Comparison of ENCODE assay signal across 7 cellular contexts in the genomic region with DNA sequence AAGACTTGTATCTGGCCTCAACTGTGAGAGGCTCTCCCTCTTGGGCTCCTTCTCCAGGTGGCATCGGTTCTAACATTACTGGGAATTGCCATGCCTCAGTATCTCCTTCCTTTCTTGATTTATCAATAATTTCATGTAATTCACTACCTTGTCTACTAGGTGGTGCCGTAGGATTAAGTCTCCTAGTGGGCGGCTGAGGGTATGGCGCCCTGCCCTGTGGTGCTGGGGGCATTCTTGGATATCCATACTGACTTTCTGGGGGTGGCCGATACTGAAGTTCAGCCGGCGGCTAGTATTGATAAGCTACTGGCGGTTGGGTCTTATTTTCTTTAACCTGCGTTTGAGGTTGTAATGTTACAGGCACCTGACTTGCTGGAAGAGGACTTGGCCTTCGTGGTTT.
DNase-seq lines count a peak whose midpoint lies in the region; ATAC-seq and TF ChIP-seq lines count a peak whose summit lies in the region.
"Not testable (repeated sequence)": the region's sequence is repeated elsewhere in the genome, so short reads cannot be mapped to it uniquely, and the experiment has no call there.

No MANE protein-coding gene starts in this region.

- H2BK12ac ChIP-seq in H9 (ENCODE audit: insufficient read length, low read depth, low read length), result not testable (repeated sequence)

- not testable (repeated sequence) for H3K9me3 Mint-ChIP-seq in H9, WTC11, endodermal cell, neural crest cell

- peaks cover 4 to 15% of the 10 kb centered on the region in 2 experiments for H3K4me1 Mint-ChIP-seq in H9
- not testable (repeated sequence) for H3K4me1 Mint-ChIP-seq in WTC11, endodermal cell, neural crest cell

- WGBS in H9 (ENCODE audit: extremely low coverage, insufficient read length, low lambda C conversion rate), result no CpG with 5 or more reads among the region's 10 CpGs
- WGBS in endodermal cell (ENCODE audit: insufficient coverage in 1 of 2, insufficient read length in 1 of 2), 2 experiments, result 96% methylated on average over 9 of the region's 10 CpGs; no CpG with 5 or more reads in 1 of the 2 experiments

- not testable (repeated sequence) for H3K27me3 ChIP-seq in H9 (ENCODE audit: insufficient read depth, low read length); OCI-LY1 (ENCODE audit: insufficient read depth, low read length); endodermal cell (ENCODE audit: control insufficient read depth, insufficient read depth, low read length, poor library complexity, severe bottlenecking)

- not testable (repeated sequence) for H2AK5ac ChIP-seq in H9 (ENCODE audit: insufficient read length, low read length)

- TF ChIP-seq CTCF in C4-2B (conservative IDR thresholded peaks at IDR 0.05), result peak; percentile 27
- peak; percentile 68 for TF ChIP-seq CTCF in H9 (conservative IDR thresholded peaks at IDR 0.05)
- peak; percentile 18 for TF ChIP-seq CTCF in NB4 (IDR thresholded peaks at IDR 0.05; ENCODE audit: low read depth, low read length)
- TF ChIP-seq CTCF in OCI-LY1 (IDR thresholded peaks at IDR 0.05; ENCODE audit: low read length), result peak; percentile 25; the same call in 1 of the 2 replicates
- TF ChIP-seq CTCF in WTC11 (IDR thresholded peaks at IDR 0.05), result peak; percentile 63
- peak; percentile 78 for TF ChIP-seq CTCF in endodermal cell (conservative IDR thresholded peaks at IDR 0.05)
- TF ChIP-seq CTCF in neural crest cell (conservative IDR thresholded peaks at IDR 0.05), result peak; percentile 36

- not testable (repeated sequence) for H2BK15ac ChIP-seq in H9 (ENCODE audit: low read depth, low read length)

- not testable (repeated sequence) for H3K56ac ChIP-seq in H9 (ENCODE audit: insufficient read length, low read depth, low read length)

- TF ChIP-seq POLR2A in NB4 (IDR thresholded peaks at IDR 0.05; ENCODE audit: extremely low read depth, insufficient read length), result not testable (repeated sequence)

- H3K4me3 ChIP-seq in NB4 (ENCODE audit: low read depth, low read length); OCI-LY1 (ENCODE audit: low read depth, low read length, poor library complexity, severe bottlenecking); endodermal cell (ENCODE audit: low read length): not testable (repeated sequence)

- H3K18ac ChIP-seq in H9 (ENCODE audit: insufficient read length, low read depth, low read length), result not testable (repeated sequence)

- not testable (repeated sequence) for H3K27ac Mint-ChIP-seq in H9; WTC11; endodermal cell; neural crest cell (ENCODE audit: unreplicated experiment)

- not testable (repeated sequence) for H2AFZ ChIP-seq in H9 (ENCODE audit: low read length); OCI-LY1 (ENCODE audit: low read length)

- H3K9me3 ChIP-seq in H9 (ENCODE audit: control insufficient read depth, low read depth, low read length); OCI-LY1 (ENCODE audit: low read length); endodermal cell (ENCODE audit: control insufficient read depth, low read length): not testable (repeated sequence)

- H3K4ac ChIP-seq in H9 (ENCODE audit: low read depth, low read length), result not testable (repeated sequence)

- not testable (repeated sequence) for H3K36me3 Mint-ChIP-seq in H9 (ENCODE audit: insufficient read depth in 1 of 3, low read depth in 3 of 3); WTC11; endodermal cell (ENCODE audit: low read depth); neural crest cell (ENCODE audit: low read depth)

- not testable (repeated sequence) for H3K27ac ChIP-seq in C4-2B; H9 (ENCODE audit: insufficient read length, low read depth, low read length); OCI-LY1 (ENCODE audit: low read depth, low read length, poor library complexity, severe bottlenecking); endodermal cell (ENCODE audit: low read depth, low read length)

- H2BK5ac ChIP-seq in H9 (ENCODE audit: insufficient read length, low read length), result not testable (repeated sequence)

- H3K27me3 Mint-ChIP-seq in H9 (ENCODE audit: low read depth); WTC11 (ENCODE audit: low read depth); endodermal cell (ENCODE audit: insufficient read depth); neural crest cell (ENCODE audit: low read depth): not testable (repeated sequence)

- H3K4me3 Mint-ChIP-seq in H9, WTC11, endodermal cell, neural crest cell: not testable (repeated sequence)

- CTCF ChIA-PET in WTC11 (lab: Charles Lee), result not testable (repeated sequence)

- not testable (repeated sequence) for H2BK120ac ChIP-seq in H9 (ENCODE audit: low read depth, low read length, poor library complexity, severe bottlenecking)

- not testable (repeated sequence) for H3K4me1 ChIP-seq in H9 (ENCODE audit: insufficient read depth, low read length); OCI-LY1 (ENCODE audit: insufficient read depth, low read length, severe bottlenecking); endodermal cell (ENCODE audit: control insufficient read depth, insufficient read depth, low read length)

- not testable (repeated sequence) for H3K9me2 ChIP-seq in OCI-LY1 (ENCODE audit: low read depth, low read length)

- H4K8ac ChIP-seq in H9 (replicated peaks; ENCODE audit: insufficient read length, low read depth, low read length), result not testable (repeated sequence)

- not testable (repeated sequence) for H4K5ac ChIP-seq in H9 (ENCODE audit: insufficient read length, low read depth, low read length)

- not testable (repeated sequence) for H3F3A ChIP-seq in OCI-LY1 (ENCODE audit: insufficient read depth, low read length)

- H3K9ac ChIP-seq in H9 (ENCODE audit: extremely low read depth, insufficient read length, low read length); OCI-LY1 (ENCODE audit: low read length); endodermal cell (ENCODE audit: extremely low read depth, low read length, poor library complexity, severe bottlenecking): not testable (repeated sequence)

- H3K23ac ChIP-seq in H9 (ENCODE audit: insufficient read length, low read depth, low read length), result not testable (repeated sequence)

- H3T11ph ChIP-seq in H9 (ENCODE audit: low read length), result not testable (repeated sequence)

- H2BK20ac ChIP-seq in H9 (ENCODE audit: low read depth, low read length, poor library complexity, severe bottlenecking), result not testable (repeated sequence)

- H3K36me3 ChIP-seq in OCI-LY1 (ENCODE audit: insufficient read depth, low read length); endodermal cell (ENCODE audit: control insufficient read depth, insufficient read depth, low read length): not testable (repeated sequence)

- DNase-seq in H9; NB4 (ENCODE audit: low read depth); endodermal cell; neural crest cell (ENCODE audit: low read depth, low spot score): not testable (repeated sequence)
- peak; percentile 39 for DNase-seq in WTC11 (ENCODE audit: low spot score)

- not testable (repeated sequence) for H3K23me2 ChIP-seq in H9 (ENCODE audit: insufficient read length, low read depth, low read length, poor library complexity, severe bottlenecking)

- H3K79me1 ChIP-seq in H9 (ENCODE audit: insufficient read depth, low read depth, low read length, poor library complexity, severe bottlenecking), result not testable (repeated sequence)

- H3K14ac ChIP-seq in H9 (ENCODE audit: insufficient read depth, low read length), result not testable (repeated sequence)

- H4K20me1 ChIP-seq in H9 (ENCODE audit: control insufficient read depth, insufficient read depth, insufficient read length); OCI-LY1 (ENCODE audit: insufficient read depth, low read length): not testable (repeated sequence)

- not testable (repeated sequence) for ATAC-seq in WTC11

- H3K79me2 ChIP-seq in H9 (ENCODE audit: insufficient read depth, low read length); OCI-LY1 (ENCODE audit: insufficient read depth, low read length): not testable (repeated sequence)

- not testable (repeated sequence) for H3K4me2 ChIP-seq in H9 (ENCODE audit: insufficient read depth, insufficient read length, low read length); OCI-LY1 (ENCODE audit: low read length)

- POLR2A ChIA-PET in WTC11 (lab: Charles Lee), result not testable (repeated sequence)

- H4K91ac ChIP-seq in H9 (ENCODE audit: insufficient read length, low read depth, low read length), result not testable (repeated sequence)

Comparison
In these comparisons a context has a peak if more than half of its experiments do, and no peak if none do; other contexts are left out.
1. CTCF ChIP-seq: peak in every context shown above with its lines; median percentile 78 in endodermal cell; 68 in H9; 63 in WTC11; 36 in neural crest cell; 27 in C4-2B; 25 in OCI-LY1; 18 in NB4.